Comparison of ENCODE assay signal across 8 cellular contexts in the genomic region with DNA sequence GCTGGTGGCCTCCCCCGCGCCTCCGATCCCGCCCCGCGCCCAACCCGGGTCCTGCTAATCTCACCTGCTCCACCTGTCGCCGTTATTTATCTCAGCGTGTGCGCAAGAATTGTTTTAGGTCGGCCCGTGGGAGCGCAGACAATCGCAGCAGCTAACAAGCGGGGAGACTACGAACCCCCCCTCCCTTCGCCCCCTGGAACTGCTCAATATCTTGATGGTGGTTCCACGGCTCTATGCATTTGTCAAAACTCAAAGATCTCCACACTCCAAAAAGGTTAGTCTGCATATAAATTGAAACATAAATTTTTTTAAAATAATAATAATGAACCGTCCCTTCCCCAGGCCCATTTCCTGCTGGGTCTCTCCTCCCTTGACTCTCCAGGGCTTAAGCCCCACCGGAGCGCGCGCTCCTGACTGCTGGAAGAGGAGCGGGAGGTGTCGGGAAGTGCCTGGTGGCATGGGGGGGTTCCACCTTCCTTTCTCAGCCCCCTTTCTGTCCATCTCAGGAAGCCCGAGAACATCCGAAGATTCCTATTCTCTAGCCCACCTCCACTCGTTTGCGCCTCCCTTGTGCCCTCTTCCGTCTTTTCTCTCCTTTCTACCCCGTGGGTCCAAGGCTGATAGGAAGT. TPM values are rescaled to one million over a fixed set of nuclear protein-coding genes. Genes with fewer than 3 reads are reported as not detected.
DNase-seq lines count a peak whose midpoint lies in the region; ATAC-seq and TF ChIP-seq lines count a peak whose summit lies in the region.

No MANE protein-coding gene starts in this region.

- ATAC-seq in GM21423 (IDR thresholded peaks at IDR 0.05; ENCODE audit: unreplicated experiment) (no peak), GM19328 (IDR thresholded peaks at IDR 0.05; ENCODE audit: unreplicated experiment) (no peak)

- H3K4me3 Mint-ChIP-seq in neural crest cell: peak overlapping the region; percentile 80

- H3K27me3 Mint-ChIP-seq in neural crest cell (ENCODE audit: low read depth): peaks cover 50% of the 10 kb centered on the region

- peak overlapping the region; percentile 89 for H3K4me3 ChIP-seq in coronary artery

- no peaks in the 10 kb centered on the region for H3K9me3 Mint-ChIP-seq in neural crest cell

- DNase-seq in NCI-H1436 (lab: John Stamatoyannopoulos, UW) (peak; percentile 72), NCI-H1436 treated with DMSO at 0.1 percent for 48 hours (lab: John Stamatoyannopoulos, UW) (no peak), RPMI8226 (peak; percentile 52), coronary artery (ENCODE audit: low spot score) (no peak), neural crest cell (ENCODE audit: low read depth, low spot score) (no peak), dedifferentiated amniotic fluid mesenchymal stem cell (ENCODE audit: extremely low spot score) (no peak)

- TF ChIP-seq CTCF in coronary artery (IDR thresholded peaks at IDR 0.05): no peak
- no peak for TF ChIP-seq CTCF in neural crest cell (conservative IDR thresholded peaks at IDR 0.05)

- H3K4me1 Mint-ChIP-seq in neural crest cell: peaks cover 43% of the 10 kb centered on the region

- peak overlapping the region in 1 of 2 donors; percentile 71 for H3K27ac ChIP-seq in coronary artery

- no peak overlapping the region for H3K27ac Mint-ChIP-seq in neural crest cell (ENCODE audit: unreplicated experiment)

- no peaks in the 10 kb centered on the region for H3K36me3 Mint-ChIP-seq in neural crest cell (ENCODE audit: low read depth)

RNA-seq across cellular contexts. Expression of gene MDGA1, which starts 1.6 kb away (rescaled TPM):
- 17.8 and 21.7 TPM in 2 replicates for total RNA-seq in neural crest cell

Comparison
In these comparisons a context has a peak if more than half of its experiments do, and no peak if none do; other contexts are left out.
1. DNase-seq: peak in NCI-H1436 (single experiment) and RPMI8226 (single experiment); none in NCI-H1436 treated with DMSO at 0.1 percent for 48 hours (single experiment), coronary artery (single experiment), neural crest cell (single experiment) and dedifferentiated amniotic fluid mesenchymal stem cell (single experiment).